In genomic region chr11:122204206-122204605, GRCh38 we compare ENCODE assay signal across 29 cellular contexts.
A peak's percentile ranks its signal among the peaks of the same experiment; 100 is the strongest.
DNase-seq lines count a peak whose midpoint lies in the region; ATAC-seq and TF ChIP-seq lines count a peak whose summit lies in the region.
"Had no signal": no experiment of that assay in that cellular context is flagged by ENCODE, and none has a peak within 500 bp of the region (broad histone marks: within the 10 kb centered on the region; RNA-seq: fewer than 3 reads in every experiment).

No MANE protein-coding gene starts in this region.

- POLR2A ChIA-PET in IMR-90 (lab: Charles Lee; ENCODE audit: unreplicated experiment), result interaction anchor here (0.5 to 1.9 kb wide), 4 partner anchors 10 to 217 kb away, joined by 3 to 5 read pairs (median 4); no protein-coding TSS in a partner anchor

- peak overlapping the region; percentile 100 for H4K91ac ChIP-seq in IMR-90 (ENCODE audit: insufficient read depth, low read depth, low read length)

- H3K9ac ChIP-seq in IMR-90 (ENCODE audit: low read depth, low read length), result peak overlapping the region; percentile 24

- H3K56ac ChIP-seq in IMR-90 (ENCODE audit: extremely low read depth, insufficient read depth, low read length), result peak overlapping the region; percentile 85

- peak overlapping the region; percentile 90 for H3K18ac ChIP-seq in IMR-90 (ENCODE audit: low read depth, low read length)

- peak overlapping the region; percentile 90 for H4K5ac ChIP-seq in IMR-90 (ENCODE audit: low read depth, low read length)

- peaks cover 32% of the 10 kb centered on the region for H3K9me1 ChIP-seq in IMR-90 (ENCODE audit: insufficient read depth, low read length)

- CTCF ChIA-PET in IMR-90 (lab: Yijun Ruan, JAX), result interaction anchor here (1.1 to 1.3 kb wide), 2 partner anchors 11 to 549 kb away, joined by 3 to 5 read pairs; no protein-coding TSS in a partner anchor

- dilution Hi-C loops in IMR-90 (cut with HindIII; ENCODE audit: low sequenced_read_pairs, unreplicated experiment), result no loop called here

- peak overlapping the region; percentile 100 for H3K4ac ChIP-seq in IMR-90 (ENCODE audit: low read depth, low read length)

- peak overlapping the region; percentile 83 for H3K27ac ChIP-seq in IMR-90 (ENCODE audit: insufficient read depth, low read length)
- peak overlapping the region; percentile 74 for H3K27ac ChIP-seq in brain microvascular endothelial cell
- H3K27ac ChIP-seq in osteoblast (ENCODE audit: low read depth, low read length), result peak overlapping the region; percentile 95
- H3K27ac ChIP-seq in aorta (ENCODE audit: low read depth in 1 of 2, low read length in 2 of 2), result peak overlapping the region; percentile 58 to 63
- H3K27ac ChIP-seq: RWPE1, WERI-Rb-1 had no signal

- H3K79me2 ChIP-seq in osteoblast (ENCODE audit: insufficient read depth, low read length), result peaks cover 75% of the 10 kb centered on the region

- H2AK9ac ChIP-seq in IMR-90 (replicated peaks; ENCODE audit: low read depth, low read length, poor library complexity), result peak overlapping the region; percentile 26

- peaks cover 32 to 73% of the 10 kb centered on the region in 2 experiments; a peak in 3 of 4 replicates for H3K79me1 ChIP-seq in IMR-90 (ENCODE audit: low read depth in 1 of 2, low read length in 2 of 2)

- peak overlapping the region; percentile 99 for H2AK5ac ChIP-seq in IMR-90 (ENCODE audit: low read depth, low read length)

- no peak for TF ChIP-seq RAD21 in IMR-90 (IDR thresholded peaks at IDR 0.05; ENCODE audit: low read length)

- H4K20me1 ChIP-seq in IMR-90 (ENCODE audit: insufficient read depth, low read length) (no peaks in the 10 kb centered on the region), osteoblast (ENCODE audit: insufficient read depth, low read length) (no peaks in the 10 kb centered on the region)

- intact Hi-C loops in IMR-90 (cut with micrococcal nuclease), result loop anchor here (5.0 to 10.0 kb wide), 4 partner anchors 37 to 739 kb away; no protein-coding TSS in a partner anchor
- intact Hi-C loops in aorta (cut with DNase I), result loop anchor here (5.0 to 10.0 kb wide), 5 partner anchors 37 to 459 kb away; no protein-coding TSS in a partner anchor

- peak overlapping the region; percentile 90; the same call in 2 of the 3 replicates for H2BK15ac ChIP-seq in IMR-90 (ENCODE audit: low read depth, low read length)

- peak overlapping the region; percentile 99 for H2BK20ac ChIP-seq in IMR-90 (ENCODE audit: low read depth, low read length)

- no CpG with 5 or more reads among the region's 5 CpGs for WGBS in IMR-90 (ENCODE audit: extremely low coverage in 2 of 2, insufficient read length in 1 of 2), 2 experiments
- 54 to 62% methylated on average over 5 of the region's 5 CpGs for WGBS in aorta, 2 donors

- H3K14ac ChIP-seq in IMR-90 (replicated peaks; ENCODE audit: low read depth, low read length), result peak overlapping the region; percentile 89

- BruUV-seq in IMR-90 (replicated peaks; lab: Mats Ljungman, UMichigan), result no TSS peak

- peak overlapping the region; percentile 100 for H2BK5ac ChIP-seq in IMR-90 (ENCODE audit: low read depth, low read length, poor library complexity, severe bottlenecking)

- TF ChIP-seq CTCF in IMR-90 (conservative IDR thresholded peaks at IDR 0.05; ENCODE audit: low read depth, low read length) (no peak), brain microvascular endothelial cell (IDR thresholded peaks at IDR 0.05; ENCODE audit: low read depth, low read length, missing control alignments) (no peak), osteoblast (IDR thresholded peaks at IDR 0.05; ENCODE audit: extremely low read depth, low read depth, low read length) (no peak)

- H3K4me1 ChIP-seq in IMR-90 (ENCODE audit: control insufficient read depth, insufficient read depth, low read length), result peaks cover 46% of the 10 kb centered on the region
- H3K4me1 ChIP-seq in osteoblast (ENCODE audit: insufficient read depth, low read length), result peaks cover 90% of the 10 kb centered on the region
- peaks cover 7 to 8% of the 10 kb centered on the region in 2 donors for H3K4me1 ChIP-seq in aorta (ENCODE audit: control insufficient read depth in 1 of 2, insufficient read depth in 2 of 2, low read length in 2 of 2)

- ATAC-seq in IMR-90 (ENCODE audit: low read depth), result no peak
- ATAC-seq in aorta (ENCODE audit: low FRiP score), result no peak
- no peak for ATAC-seq in GM18858 (IDR thresholded peaks at IDR 0.05; ENCODE audit: unreplicated experiment)
- ATAC-seq: activated naive CD4-positive, alpha-beta T cell treated with anti-CD3 and anti-CD28 coated beads, Interleukin-2, amount 50 U/mL, for 72 hours; esophagus mucosa; natural killer cell treated with Interleukin-12 subunit alpha and Interleukin-12 subunit beta and Interleukin-15 and Interleukin-18, amount 100 ng/mL, for 72 hours; stimulated activated naive CD8-positive, alpha-beta T cell treated with anti-CD3 and anti-CD28 coated beads, Interleukin-15, Interleukin-2, amounts not matched to agents 100 U/mL and 50 U/mL, for 24 hours had no signal

- peak overlapping the region; percentile 91 to 100 for H4K8ac ChIP-seq in IMR-90 (ENCODE audit: low read depth in 2 of 2, low read length in 2 of 2)

- peak overlapping the region; percentile 99 for H2BK120ac ChIP-seq in IMR-90 (ENCODE audit: low read depth, low read length)

- H3K9me3 ChIP-seq in IMR-90 (ENCODE audit: control insufficient read depth, insufficient read depth, low read length) (no peaks in the 10 kb centered on the region), osteoblast (ENCODE audit: low read depth, low read length) (no peaks in the 10 kb centered on the region), aorta (ENCODE audit: control insufficient read depth, low read length) (no peaks in the 10 kb centered on the region)

- no peak for TF ChIP-seq POLR2A in IMR-90 (IDR thresholded peaks at IDR 0.05; ENCODE audit: low read depth, low read length)

- in situ Hi-C loops in IMR-90 (cut with MboI; ENCODE audit: low sequenced_read_pairs) (loop anchor here (10.0 to 25.0 kb wide), 2 partner anchors 99 to 892 kb away; no protein-coding TSS in a partner anchor), brain microvascular endothelial cell (cut with HindIII; ENCODE audit: low pct_ligation_motif_present, low sequenced_read_pairs) (no loop called here)

- H3K36me3 ChIP-seq in IMR-90 (ENCODE audit: control insufficient read depth, insufficient read depth, low read length) (peaks cover 12% of the 10 kb centered on the region), brain microvascular endothelial cell (replicated peaks) (no peaks in the 10 kb centered on the region), osteoblast (ENCODE audit: insufficient read depth, low read length) (peaks cover 9% of the 10 kb centered on the region), aorta (ENCODE audit: control insufficient read depth in 1 of 2, insufficient read depth in 2 of 2, low read length in 1 of 2) (no peaks in the 10 kb centered on the region)
- H3K36me3 ChIP-seq: WERI-Rb-1 had no signal

- no peak overlapping the region for H3K4me3 ChIP-seq in IMR-90 (ENCODE audit: insufficient read depth, low read depth, low read length)
- no peak overlapping the region for H3K4me3 ChIP-seq in brain microvascular endothelial cell (ENCODE audit: low read depth, low read length)
- H3K4me3 ChIP-seq in osteoblast (ENCODE audit: insufficient read depth, low read length), result no peak overlapping the region
- H3K4me3 ChIP-seq in aorta (ENCODE audit: low read length in 2 of 2), result no peak overlapping the region
- H3K4me3 ChIP-seq: smooth muscle cell had no signal

- H3K4me2 ChIP-seq in IMR-90 (ENCODE audit: low read depth, low read length) (peak overlapping the region; percentile 2; the same call in 1 of the 2 replicates), osteoblast (ENCODE audit: insufficient read depth, low read length) (peak overlapping the region; percentile 91)

- peak overlapping the region; percentile 78 for H3K23ac ChIP-seq in IMR-90 (ENCODE audit: low read depth, low read length)

- no peaks in the 10 kb centered on the region for H3K27me3 ChIP-seq in IMR-90 (ENCODE audit: control insufficient read depth, insufficient read depth, low read length)
- H3K27me3 ChIP-seq in brain microvascular endothelial cell (replicated peaks), result no peaks in the 10 kb centered on the region
- no peaks in the 10 kb centered on the region for H3K27me3 ChIP-seq in osteoblast (ENCODE audit: insufficient read depth, low read length)
- H3K27me3 ChIP-seq in aorta (ENCODE audit: control insufficient read depth in 1 of 2, insufficient read depth in 2 of 2, low read length in 1 of 2), result no peaks in the 10 kb centered on the region

- H2AFZ ChIP-seq in IMR-90 (replicated peaks; ENCODE audit: low read length, poor library complexity) (no peak overlapping the region), osteoblast (ENCODE audit: low read length) (no peak overlapping the region)

- DNase-seq in IMR-90 (no peak), brain microvascular endothelial cell (peak; percentile 92), osteoblast (ENCODE audit: insufficient read length, low spot score, missing footprints) (no peak), aorta (no peak), RKO (ENCODE audit: low spot score) (no peak), NCI-H345 treated with DMSO at 0.1 percent for 48 hours (lab: John Stamatoyannopoulos, UW; ENCODE audit: unreplicated experiment) (no peak)
- DNase-seq: activated CD4-positive, alpha-beta T cell treated with anti-CD3 and anti-CD28 coated beads for 48 hours; activated CD8-positive, alpha-beta memory T cell treated with anti-CD3 and anti-CD28 coated beads for 24 hours; activated effector memory CD4-positive, alpha-beta T cell treated with Interleukin-2 at 50 U/mL for 16 hours; activated T-cell treated with anti-CD3 and anti-CD28 coated beads, Interleukin-2, amount 50 U/mL, for 1 hour; central memory CD4-positive, alpha-beta T cell; dermis blood vessel endothelial cell; H9; kidney glomerular epithelial cell; NCI-H1092; NCI-H1694 treated with DMSO at 0.1 percent for 48 hours; NCI-H2171; NCI-H510A; stimulated activated CD4-positive, alpha-beta T cell treated with anti-CD3 and anti-CD28 coated beads, Interleukin-1b, Interleukin-23, amount 100 ng/mL, for 48 hours; stimulated activated naive CD8-positive, alpha-beta T cell treated with anti-CD3 and anti-CD28 coated beads, Interleukin-15, Interleukin-2, amounts not matched to agents 100 U/mL and 50 U/mL, for 24 hours; T1000; trophoblast cell; WERI-Rb-1 had no signal

TF ChIP-seq in IMR-90, 13 proteins besides CTCF, POLR2A, EP300 and RAD21 (continues in another document):
- TF ChIP-seq MAFK (IDR thresholded peaks at IDR 0.05; ENCODE audit: low read depth, low read length) (no peak), NFE2L2 (IDR thresholded peaks at IDR 0.05; ENCODE audit: low read depth, low read length) (no peak), RCOR1 (IDR thresholded peaks at IDR 0.05; ENCODE audit: insufficient replicate concordance, low read length) (no peak), MXI1 (IDR thresholded peaks at IDR 0.05; ENCODE audit: borderline replicate concordance, low read depth, low read length) (no peak), MAZ (IDR thresholded peaks at IDR 0.05; ENCODE audit: borderline replicate concordance, low read depth, low read length) (no peak), CHD1 (IDR thresholded peaks at IDR 0.05; ENCODE audit: low read depth, low read length) (no peak)
